ENCODE assay signal across 1 cellular context in the genomic region with DNA sequence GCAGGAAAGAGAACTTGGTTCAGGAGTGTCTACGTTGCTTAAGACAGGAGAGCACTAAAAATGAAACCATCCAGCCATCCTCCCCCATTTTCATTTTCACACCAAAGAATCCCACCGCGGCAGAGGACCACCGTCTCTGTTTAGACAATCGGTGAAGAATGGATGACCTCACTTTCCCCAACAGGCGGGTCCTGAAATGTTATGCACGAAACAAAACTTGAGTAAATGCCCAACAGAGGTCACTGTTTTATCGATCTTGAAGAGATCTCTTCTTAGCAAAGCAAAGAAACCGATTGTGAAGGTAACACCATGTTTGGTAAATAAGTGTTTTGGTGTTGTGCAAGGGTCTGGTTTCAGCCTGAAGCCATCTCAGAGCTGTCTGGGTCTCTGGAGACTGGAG.
TF ChIP-seq lines count a peak whose summit lies in the region.

No MANE protein-coding gene starts in this region.

TF ChIP-seq in K562, 482 proteins besides CTCF, POLR2A, EP300 and RAD21 (continued from another document and continues in another):
- TF ChIP-seq, protein P1, sequence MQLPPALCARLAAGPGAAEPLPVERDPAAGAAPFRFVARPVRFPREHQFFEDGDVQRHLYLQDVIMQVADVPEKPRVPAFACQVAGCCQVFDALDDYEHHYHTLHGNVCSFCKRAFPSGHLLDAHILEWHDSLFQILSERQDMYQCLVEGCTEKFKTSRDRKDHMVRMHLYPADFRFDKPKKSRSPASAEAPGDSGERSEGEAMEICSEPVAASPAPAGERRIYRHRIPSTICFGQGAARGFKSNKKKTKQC (CRISPR knock-in tag; IDR thresholded peaks at IDR 0.05) = no peak
- TF ChIP-seq SMARCA4 (IDR thresholded peaks at IDR 0.05) (peak; percentile 44), SOX6 (IDR thresholded peaks at IDR 0.05) (no peak; the same call in 1 of the 2 replicates), CEBPB (tag; IDR thresholded peaks at IDR 0.05) (peak; percentile 74), KLF1 (tag; IDR thresholded peaks at IDR 0.05) (no peak), MCM5 (IDR thresholded peaks at IDR 0.05; ENCODE audit: low read depth) (no peak), ZNF584 (CRISPR knock-in tag; IDR thresholded peaks at IDR 0.05; ENCODE audit: low read depth) (peak; percentile 15; the same call in 1 of the 2 replicates), MCM2 (IDR thresholded peaks at IDR 0.05; ENCODE audit: low read depth) (no peak), CBFA2T3 (IDR thresholded peaks at IDR 0.05) (no peak), JUND (IDR thresholded peaks at IDR 0.05; ENCODE audit: borderline replicate concordance, low read depth, low read length) (peak; percentile 76; the same call in 1 of the 2 replicates), JUND (tag; IDR thresholded peaks at IDR 0.05; ENCODE audit: borderline replicate concordance, low read depth, low read length) (peak; percentile 81), FOSL1 (tag; conservative IDR thresholded peaks at IDR 0.05) (0 out of 2 replicates have a peak, but pooled peaks have one; percentile 6), SMARCC2 (IDR thresholded peaks at IDR 0.05; ENCODE audit: low read depth) (peak; percentile 38; the same call in 1 of the 2 replicates), FOXK2 (conservative IDR thresholded peaks at IDR 0.05 in 1 of 2, IDR thresholded peaks at IDR 0.05 in 1 of 2; ENCODE audit: low read depth in 2 of 2) (0 out of 4 replicates have a peak, but pooled peaks have one; percentile 17 to 25), PYGO2 (tag; IDR thresholded peaks at IDR 0.05) (no peak), ZNF583 (CRISPR knock-in tag; IDR thresholded peaks at IDR 0.05) (no peak), ZNF766 (CRISPR knock-in tag; conservative IDR thresholded peaks at IDR 0.05) (0 out of 2 replicates have a peak, but pooled peaks have one; percentile 65), CEBPG (CRISPR knock-in tag; IDR thresholded peaks at IDR 0.05) (no peak), CEBPG (tag; conservative IDR thresholded peaks at IDR 0.05 in 1 of 2, IDR thresholded peaks at IDR 0.05 in 1 of 2) (peak in 1 of 2 experiments; percentile 38; a peak in 1 of 4 replicates), SMARCE1 (IDR thresholded peaks at IDR 0.05) (peak; percentile 41; the same call in 1 of the 2 replicates), ZNF764 (CRISPR knock-in tag; IDR thresholded peaks at IDR 0.05; ENCODE audit: low read depth) (no peak), ZNF695 (CRISPR knock-in tag; IDR thresholded peaks at IDR 0.05) (no peak)
- TF ChIP-seq, protein P2, sequence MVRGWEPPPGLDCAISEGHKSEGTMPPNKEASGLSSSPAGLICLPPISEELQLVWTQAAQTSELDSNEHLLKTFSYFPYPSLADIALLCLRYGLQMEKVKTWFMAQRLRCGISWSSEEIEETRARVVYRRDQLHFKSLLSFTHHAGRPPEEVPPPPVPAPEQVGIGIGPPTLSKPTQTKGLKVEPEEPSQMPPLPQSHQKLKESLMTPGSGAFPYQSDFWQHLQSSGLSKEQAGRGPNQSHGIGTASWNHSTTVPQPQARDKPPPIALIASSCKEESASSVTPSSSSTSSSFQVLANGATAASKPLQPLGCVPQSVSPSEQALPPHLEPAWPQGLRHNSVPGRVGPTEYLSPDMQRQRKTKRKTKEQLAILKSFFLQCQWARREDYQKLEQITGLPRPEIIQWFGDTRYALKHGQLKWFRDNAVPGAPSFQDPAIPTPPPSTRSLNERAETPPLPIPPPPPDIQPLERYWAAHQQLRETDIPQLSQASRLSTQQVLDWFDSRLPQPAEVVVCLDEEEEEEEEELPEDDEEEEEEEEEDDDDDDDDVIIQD (CRISPR knock-in tag; IDR thresholded peaks at IDR 0.05) = no peak
- TF ChIP-seq, protein P3, sequence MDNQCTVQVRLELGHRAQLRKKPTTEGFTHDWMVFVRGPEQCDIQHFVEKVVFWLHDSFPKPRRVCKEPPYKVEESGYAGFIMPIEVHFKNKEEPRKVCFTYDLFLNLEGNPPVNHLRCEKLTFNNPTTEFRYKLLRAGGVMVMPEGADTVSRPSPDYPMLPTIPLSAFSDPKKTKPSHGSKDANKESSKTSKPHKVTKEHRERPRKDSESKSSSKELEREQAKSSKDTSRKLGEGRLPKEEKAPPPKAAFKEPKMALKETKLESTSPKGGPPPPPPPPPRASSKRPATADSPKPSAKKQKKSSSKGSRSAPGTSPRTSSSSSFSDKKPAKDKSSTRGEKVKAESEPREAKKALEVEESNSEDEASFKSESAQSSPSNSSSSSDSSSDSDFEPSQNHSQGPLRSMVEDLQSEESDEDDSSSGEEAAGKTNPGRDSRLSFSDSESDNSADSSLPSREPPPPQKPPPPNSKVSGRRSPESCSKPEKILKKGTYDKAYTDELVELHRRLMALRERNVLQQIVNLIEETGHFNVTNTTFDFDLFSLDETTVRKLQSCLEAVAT (IDR thresholded peaks at IDR 0.05) = peak in 1 of 2 experiments; percentile 30; a peak in 1 of 4 replicates
- TF ChIP-seq, protein P4, sequence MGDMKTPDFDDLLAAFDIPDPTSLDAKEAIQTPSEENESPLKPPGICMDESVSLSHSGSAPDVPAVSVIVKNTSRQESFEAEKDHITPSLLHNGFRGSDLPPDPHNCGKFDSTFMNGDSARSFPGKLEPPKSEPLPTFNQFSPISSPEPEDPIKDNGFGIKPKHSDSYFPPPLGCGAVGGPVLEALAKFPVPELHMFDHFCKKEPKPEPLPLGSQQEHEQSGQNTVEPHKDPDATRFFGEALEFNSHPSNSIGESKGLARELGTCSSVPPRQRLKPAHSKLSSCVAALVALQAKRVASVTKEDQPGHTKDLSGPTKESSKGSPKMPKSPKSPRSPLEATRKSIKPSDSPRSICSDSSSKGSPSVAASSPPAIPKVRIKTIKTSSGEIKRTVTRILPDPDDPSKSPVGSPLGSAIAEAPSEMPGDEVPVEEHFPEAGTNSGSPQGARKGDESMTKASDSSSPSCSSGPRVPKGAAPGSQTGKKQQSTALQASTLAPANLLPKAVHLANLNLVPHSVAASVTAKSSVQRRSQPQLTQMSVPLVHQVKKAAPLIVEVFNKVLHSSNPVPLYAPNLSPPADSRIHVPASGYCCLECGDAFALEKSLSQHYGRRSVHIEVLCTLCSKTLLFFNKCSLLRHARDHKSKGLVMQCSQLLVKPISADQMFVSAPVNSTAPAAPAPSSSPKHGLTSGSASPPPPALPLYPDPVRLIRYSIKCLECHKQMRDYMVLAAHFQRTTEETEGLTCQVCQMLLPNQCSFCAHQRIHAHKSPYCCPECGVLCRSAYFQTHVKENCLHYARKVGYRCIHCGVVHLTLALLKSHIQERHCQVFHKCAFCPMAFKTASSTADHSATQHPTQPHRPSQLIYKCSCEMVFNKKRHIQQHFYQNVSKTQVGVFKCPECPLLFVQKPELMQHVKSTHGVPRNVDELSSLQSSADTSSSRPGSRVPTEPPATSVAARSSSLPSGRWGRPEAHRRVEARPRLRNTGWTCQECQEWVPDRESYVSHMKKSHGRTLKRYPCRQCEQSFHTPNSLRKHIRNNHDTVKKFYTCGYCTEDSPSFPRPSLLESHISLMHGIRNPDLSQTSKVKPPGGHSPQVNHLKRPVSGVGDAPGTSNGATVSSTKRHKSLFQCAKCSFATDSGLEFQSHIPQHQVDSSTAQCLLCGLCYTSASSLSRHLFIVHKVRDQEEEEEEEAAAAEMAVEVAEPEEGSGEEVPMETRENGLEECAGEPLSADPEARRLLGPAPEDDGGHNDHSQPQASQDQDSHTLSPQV (IDR thresholded peaks at IDR 0.05) = peak; percentile 60
- TF ChIP-seq, protein P5, sequence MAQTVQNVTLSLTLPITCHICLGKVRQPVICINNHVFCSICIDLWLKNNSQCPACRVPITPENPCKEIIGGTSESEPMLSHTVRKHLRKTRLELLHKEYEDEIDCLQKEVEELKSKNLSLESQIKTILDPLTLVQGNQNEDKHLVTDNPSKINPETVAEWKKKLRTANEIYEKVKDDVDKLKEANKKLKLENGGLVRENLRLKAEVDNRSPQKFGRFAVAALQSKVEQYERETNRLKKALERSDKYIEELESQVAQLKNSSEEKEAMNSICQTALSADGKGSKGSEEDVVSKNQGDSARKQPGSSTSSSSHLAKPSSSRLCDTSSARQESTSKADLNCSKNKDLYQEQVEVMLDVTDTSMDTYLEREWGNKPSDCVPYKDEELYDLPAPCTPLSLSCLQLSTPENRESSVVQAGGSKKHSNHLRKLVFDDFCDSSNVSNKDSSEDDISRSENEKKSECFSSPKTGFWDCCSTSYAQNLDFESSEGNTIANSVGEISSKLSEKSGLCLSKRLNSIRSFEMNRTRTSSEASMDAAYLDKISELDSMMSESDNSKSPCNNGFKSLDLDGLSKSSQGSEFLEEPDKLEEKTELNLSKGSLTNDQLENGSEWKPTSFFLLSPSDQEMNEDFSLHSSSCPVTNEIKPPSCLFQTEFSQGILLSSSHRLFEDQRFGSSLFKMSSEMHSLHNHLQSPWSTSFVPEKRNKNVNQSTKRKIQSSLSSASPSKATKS (CRISPR knock-in tag; IDR thresholded peaks at IDR 0.05) = no peak
- TF ChIP-seq, protein P6, sequence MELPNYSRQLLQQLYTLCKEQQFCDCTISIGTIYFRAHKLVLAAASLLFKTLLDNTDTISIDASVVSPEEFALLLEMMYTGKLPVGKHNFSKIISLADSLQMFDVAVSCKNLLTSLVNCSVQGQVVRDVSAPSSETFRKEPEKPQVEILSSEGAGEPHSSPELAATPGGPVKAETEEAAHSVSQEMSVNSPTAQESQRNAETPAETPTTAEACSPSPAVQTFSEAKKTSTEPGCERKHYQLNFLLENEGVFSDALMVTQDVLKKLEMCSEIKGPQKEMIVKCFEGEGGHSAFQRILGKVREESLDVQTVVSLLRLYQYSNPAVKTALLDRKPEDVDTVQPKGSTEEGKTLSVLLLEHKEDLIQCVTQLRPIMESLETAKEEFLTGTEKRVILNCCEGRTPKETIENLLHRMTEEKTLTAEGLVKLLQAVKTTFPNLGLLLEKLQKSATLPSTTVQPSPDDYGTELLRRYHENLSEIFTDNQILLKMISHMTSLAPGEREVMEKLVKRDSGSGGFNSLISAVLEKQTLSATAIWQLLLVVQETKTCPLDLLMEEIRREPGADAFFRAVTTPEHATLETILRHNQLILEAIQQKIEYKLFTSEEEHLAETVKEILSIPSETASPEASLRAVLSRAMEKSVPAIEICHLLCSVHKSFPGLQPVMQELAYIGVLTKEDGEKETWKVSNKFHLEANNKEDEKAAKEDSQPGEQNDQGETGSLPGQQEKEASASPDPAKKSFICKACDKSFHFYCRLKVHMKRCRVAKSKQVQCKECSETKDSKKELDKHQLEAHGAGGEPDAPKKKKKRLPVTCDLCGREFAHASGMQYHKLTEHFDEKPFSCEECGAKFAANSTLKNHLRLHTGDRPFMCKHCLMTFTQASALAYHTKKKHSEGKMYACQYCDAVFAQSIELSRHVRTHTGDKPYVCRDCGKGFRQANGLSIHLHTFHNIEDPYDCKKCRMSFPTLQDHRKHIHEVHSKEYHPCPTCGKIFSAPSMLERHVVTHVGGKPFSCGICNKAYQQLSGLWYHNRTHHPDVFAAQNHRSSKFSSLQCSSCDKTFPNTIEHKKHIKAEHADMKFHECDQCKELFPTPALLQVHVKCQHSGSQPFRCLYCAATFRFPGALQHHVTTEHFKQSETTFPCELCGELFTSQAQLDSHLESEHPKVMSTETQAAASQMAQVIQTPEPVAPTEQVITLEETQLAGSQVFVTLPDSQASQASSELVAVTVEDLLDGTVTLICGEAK (IDR thresholded peaks at IDR 0.05) = no peak
- TF ChIP-seq, protein P6 (CRISPR knock-in tag; IDR thresholded peaks at IDR 0.05) = no peak
- TF ChIP-seq, protein P7, sequence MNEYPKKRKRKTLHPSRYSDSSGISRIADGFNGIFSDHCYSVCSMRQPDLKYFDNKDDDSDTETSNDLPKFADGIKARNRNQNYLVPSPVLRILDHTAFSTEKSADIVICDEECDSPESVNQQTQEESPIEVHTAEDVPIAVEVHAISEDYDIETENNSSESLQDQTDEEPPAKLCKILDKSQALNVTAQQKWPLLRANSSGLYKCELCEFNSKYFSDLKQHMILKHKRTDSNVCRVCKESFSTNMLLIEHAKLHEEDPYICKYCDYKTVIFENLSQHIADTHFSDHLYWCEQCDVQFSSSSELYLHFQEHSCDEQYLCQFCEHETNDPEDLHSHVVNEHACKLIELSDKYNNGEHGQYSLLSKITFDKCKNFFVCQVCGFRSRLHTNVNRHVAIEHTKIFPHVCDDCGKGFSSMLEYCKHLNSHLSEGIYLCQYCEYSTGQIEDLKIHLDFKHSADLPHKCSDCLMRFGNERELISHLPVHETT (CRISPR knock-in tag; conservative IDR thresholded peaks at IDR 0.05 in 1 of 2, IDR thresholded peaks at IDR 0.05 in 1 of 2) = 0 out of 4 replicates have a peak, but pooled peaks of 1 of the 2 experiments have one; percentile 2
